In the genomic region with DNA sequence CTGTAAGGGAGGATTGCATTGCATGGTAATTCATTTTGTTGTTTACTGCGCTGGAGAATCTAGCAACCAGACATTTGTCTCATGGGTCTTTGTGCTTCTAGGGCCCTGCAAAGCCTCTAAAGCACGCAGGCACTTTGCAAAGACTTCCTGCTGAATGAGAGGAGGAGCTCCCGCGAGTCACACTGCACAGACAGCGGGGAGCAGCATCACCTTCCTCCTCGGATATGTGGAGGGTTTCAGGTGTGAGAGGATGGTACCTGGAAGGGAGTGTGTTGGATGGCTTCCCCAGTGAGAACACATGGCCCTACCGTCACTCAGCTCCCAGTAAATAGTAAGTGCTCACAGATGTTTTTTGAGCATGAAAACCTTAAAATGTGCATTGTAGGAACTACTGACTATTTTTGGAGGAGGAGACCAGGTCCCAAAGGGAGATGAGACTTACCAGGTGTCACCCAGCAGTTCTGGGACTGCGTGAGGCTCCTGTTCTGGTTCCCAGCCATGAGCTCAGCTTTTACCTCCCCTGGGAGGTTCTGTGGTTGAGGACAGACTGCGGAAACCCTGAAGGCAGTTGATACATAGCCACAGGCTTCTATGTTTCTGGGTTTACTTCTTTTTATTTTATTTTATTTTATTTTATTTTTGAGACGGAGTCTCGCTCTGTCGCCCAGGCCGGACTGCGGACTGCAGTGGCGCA, we compare ENCODE assay signal across 2 cellular contexts.
TF ChIP-seq lines count a peak whose summit lies in the region.

No MANE protein-coding gene starts in this region.

TF ChIP-seq in H1, 55 proteins besides CTCF, POLR2A, EP300 and RAD21 (continued from another document):
- TF ChIP-seq, protein P1, sequence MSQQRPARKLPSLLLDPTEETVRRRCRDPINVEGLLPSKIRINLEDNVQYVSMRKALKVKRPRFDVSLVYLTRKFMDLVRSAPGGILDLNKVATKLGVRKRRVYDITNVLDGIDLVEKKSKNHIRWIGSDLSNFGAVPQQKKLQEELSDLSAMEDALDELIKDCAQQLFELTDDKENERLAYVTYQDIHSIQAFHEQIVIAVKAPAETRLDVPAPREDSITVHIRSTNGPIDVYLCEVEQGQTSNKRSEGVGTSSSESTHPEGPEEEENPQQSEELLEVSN (IDR thresholded peaks at IDR 0.05), result no peak
- TF ChIP-seq CEBPB (IDR thresholded peaks at IDR 0.05; ENCODE audit: low read depth, low read length) (no peak), KDM1A (IDR thresholded peaks at IDR 0.05; ENCODE audit: borderline replicate concordance, low read length) (no peak), CTBP2 (IDR thresholded peaks at IDR 0.05; ENCODE audit: borderline replicate concordance, insufficient read depth, insufficient read length, low read length) (no peak), SP1 (IDR thresholded peaks at IDR 0.05; ENCODE audit: low read depth, low read length) (no peak), TAF7 (optimal IDR thresholded peaks at IDR 0.05; ENCODE audit: borderline replicate concordance, low read depth, low read length) (no peak)
- TF ChIP-seq, protein P2, sequence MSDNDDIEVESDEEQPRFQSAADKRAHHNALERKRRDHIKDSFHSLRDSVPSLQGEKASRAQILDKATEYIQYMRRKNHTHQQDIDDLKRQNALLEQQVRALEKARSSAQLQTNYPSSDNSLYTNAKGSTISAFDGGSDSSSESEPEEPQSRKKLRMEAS (IDR thresholded peaks at IDR 0.05), result no peak

TF ChIP-seq in WTC11, 78 proteins besides CTCF, POLR2A, EP300 and RAD21:
- TF ChIP-seq, protein P3, sequence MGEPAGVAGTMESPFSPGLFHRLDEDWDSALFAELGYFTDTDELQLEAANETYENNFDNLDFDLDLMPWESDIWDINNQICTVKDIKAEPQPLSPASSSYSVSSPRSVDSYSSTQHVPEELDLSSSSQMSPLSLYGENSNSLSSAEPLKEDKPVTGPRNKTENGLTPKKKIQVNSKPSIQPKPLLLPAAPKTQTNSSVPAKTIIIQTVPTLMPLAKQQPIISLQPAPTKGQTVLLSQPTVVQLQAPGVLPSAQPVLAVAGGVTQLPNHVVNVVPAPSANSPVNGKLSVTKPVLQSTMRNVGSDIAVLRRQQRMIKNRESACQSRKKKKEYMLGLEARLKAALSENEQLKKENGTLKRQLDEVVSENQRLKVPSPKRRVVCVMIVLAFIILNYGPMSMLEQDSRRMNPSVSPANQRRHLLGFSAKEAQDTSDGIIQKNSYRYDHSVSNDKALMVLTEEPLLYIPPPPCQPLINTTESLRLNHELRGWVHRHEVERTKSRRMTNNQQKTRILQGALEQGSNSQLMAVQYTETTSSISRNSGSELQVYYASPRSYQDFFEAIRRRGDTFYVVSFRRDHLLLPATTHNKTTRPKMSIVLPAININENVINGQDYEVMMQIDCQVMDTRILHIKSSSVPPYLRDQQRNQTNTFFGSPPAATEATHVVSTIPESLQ (CRISPR knock-in tag; IDR thresholded peaks at IDR 0.05), result no peak
- TF ChIP-seq ZNF263 (CRISPR knock-in tag; IDR thresholded peaks at IDR 0.05; ENCODE audit: low read depth) (no peak), TCF7 (CRISPR knock-in tag; IDR thresholded peaks at IDR 0.05; ENCODE audit: low read depth) (no peak), ESRRA (CRISPR knock-in tag; IDR thresholded peaks at IDR 0.05; ENCODE audit: borderline replicate concordance) (no peak), TEAD1 (CRISPR knock-in tag; IDR thresholded peaks at IDR 0.05) (no peak), SMAD4 (CRISPR knock-in tag; IDR thresholded peaks at IDR 0.05) (no peak), ELF4 (CRISPR knock-in tag; IDR thresholded peaks at IDR 0.05; ENCODE audit: low read depth) (no peak), GABPB1 (CRISPR knock-in tag; IDR thresholded peaks at IDR 0.05) (no peak), FOXP1 (CRISPR knock-in tag; IDR thresholded peaks at IDR 0.05; ENCODE audit: borderline replicate concordance) (no peak), TP53 (CRISPR knock-in tag; IDR thresholded peaks at IDR 0.05) (no peak)
- TF ChIP-seq, protein P4, sequence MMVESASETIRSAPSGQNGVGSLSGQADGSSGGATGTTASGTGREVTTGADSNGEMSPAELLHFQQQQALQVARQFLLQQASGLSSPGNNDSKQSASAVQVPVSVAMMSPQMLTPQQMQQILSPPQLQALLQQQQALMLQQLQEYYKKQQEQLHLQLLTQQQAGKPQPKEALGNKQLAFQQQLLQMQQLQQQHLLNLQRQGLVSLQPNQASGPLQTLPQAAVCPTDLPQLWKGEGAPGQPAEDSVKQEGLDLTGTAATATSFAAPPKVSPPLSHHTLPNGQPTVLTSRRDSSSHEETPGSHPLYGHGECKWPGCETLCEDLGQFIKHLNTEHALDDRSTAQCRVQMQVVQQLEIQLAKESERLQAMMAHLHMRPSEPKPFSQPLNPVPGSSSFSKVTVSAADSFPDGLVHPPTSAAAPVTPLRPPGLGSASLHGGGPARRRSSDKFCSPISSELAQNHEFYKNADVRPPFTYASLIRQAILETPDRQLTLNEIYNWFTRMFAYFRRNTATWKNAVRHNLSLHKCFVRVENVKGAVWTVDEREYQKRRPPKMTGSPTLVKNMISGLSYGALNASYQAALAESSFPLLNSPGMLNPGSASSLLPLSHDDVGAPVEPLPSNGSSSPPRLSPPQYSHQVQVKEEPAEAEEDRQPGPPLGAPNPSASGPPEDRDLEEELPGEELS (CRISPR knock-in tag; IDR thresholded peaks at IDR 0.05), result no peak
- TF ChIP-seq, protein P5, sequence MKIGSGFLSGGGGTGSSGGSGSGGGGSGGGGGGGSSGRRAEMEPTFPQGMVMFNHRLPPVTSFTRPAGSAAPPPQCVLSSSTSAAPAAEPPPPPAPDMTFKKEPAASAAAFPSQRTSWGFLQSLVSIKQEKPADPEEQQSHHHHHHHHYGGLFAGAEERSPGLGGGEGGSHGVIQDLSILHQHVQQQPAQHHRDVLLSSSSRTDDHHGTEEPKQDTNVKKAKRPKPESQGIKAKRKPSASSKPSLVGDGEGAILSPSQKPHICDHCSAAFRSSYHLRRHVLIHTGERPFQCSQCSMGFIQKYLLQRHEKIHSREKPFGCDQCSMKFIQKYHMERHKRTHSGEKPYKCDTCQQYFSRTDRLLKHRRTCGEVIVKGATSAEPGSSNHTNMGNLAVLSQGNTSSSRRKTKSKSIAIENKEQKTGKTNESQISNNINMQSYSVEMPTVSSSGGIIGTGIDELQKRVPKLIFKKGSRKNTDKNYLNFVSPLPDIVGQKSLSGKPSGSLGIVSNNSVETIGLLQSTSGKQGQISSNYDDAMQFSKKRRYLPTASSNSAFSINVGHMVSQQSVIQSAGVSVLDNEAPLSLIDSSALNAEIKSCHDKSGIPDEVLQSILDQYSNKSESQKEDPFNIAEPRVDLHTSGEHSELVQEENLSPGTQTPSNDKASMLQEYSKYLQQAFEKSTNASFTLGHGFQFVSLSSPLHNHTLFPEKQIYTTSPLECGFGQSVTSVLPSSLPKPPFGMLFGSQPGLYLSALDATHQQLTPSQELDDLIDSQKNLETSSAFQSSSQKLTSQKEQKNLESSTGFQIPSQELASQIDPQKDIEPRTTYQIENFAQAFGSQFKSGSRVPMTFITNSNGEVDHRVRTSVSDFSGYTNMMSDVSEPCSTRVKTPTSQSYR (CRISPR knock-in tag; IDR thresholded peaks at IDR 0.05), result no peak
- TF ChIP-seq, protein P6, sequence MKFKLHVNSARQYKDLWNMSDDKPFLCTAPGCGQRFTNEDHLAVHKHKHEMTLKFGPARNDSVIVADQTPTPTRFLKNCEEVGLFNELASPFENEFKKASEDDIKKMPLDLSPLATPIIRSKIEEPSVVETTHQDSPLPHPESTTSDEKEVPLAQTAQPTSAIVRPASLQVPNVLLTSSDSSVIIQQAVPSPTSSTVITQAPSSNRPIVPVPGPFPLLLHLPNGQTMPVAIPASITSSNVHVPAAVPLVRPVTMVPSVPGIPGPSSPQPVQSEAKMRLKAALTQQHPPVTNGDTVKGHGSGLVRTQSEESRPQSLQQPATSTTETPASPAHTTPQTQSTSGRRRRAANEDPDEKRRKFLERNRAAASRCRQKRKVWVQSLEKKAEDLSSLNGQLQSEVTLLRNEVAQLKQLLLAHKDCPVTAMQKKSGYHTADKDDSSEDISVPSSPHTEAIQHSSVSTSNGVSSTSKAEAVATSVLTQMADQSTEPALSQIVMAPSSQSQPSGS (CRISPR knock-in tag; IDR thresholded peaks at IDR 0.05; ENCODE audit: borderline replicate concordance, low read depth), result no peak
- TF ChIP-seq, protein P7, sequence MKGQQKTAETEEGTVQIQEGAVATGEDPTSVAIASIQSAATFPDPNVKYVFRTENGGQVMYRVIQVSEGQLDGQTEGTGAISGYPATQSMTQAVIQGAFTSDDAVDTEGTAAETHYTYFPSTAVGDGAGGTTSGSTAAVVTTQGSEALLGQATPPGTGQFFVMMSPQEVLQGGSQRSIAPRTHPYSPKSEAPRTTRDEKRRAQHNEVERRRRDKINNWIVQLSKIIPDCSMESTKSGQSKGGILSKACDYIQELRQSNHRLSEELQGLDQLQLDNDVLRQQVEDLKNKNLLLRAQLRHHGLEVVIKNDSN (CRISPR knock-in tag; IDR thresholded peaks at IDR 0.05), result no peak
- TF ChIP-seq, protein P8, sequence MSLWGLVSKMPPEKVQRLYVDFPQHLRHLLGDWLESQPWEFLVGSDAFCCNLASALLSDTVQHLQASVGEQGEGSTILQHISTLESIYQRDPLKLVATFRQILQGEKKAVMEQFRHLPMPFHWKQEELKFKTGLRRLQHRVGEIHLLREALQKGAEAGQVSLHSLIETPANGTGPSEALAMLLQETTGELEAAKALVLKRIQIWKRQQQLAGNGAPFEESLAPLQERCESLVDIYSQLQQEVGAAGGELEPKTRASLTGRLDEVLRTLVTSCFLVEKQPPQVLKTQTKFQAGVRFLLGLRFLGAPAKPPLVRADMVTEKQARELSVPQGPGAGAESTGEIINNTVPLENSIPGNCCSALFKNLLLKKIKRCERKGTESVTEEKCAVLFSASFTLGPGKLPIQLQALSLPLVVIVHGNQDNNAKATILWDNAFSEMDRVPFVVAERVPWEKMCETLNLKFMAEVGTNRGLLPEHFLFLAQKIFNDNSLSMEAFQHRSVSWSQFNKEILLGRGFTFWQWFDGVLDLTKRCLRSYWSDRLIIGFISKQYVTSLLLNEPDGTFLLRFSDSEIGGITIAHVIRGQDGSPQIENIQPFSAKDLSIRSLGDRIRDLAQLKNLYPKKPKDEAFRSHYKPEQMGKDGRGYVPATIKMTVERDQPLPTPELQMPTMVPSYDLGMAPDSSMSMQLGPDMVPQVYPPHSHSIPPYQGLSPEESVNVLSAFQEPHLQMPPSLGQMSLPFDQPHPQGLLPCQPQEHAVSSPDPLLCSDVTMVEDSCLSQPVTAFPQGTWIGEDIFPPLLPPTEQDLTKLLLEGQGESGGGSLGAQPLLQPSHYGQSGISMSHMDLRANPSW (CRISPR knock-in tag; conservative IDR thresholded peaks at IDR 0.05; ENCODE audit: low read depth), result no peak
TF ChIP-seq in WTC11: peak in this region for 0.
